2 cellular contexts compared by ENCODE assay signal in the genomic region with DNA sequence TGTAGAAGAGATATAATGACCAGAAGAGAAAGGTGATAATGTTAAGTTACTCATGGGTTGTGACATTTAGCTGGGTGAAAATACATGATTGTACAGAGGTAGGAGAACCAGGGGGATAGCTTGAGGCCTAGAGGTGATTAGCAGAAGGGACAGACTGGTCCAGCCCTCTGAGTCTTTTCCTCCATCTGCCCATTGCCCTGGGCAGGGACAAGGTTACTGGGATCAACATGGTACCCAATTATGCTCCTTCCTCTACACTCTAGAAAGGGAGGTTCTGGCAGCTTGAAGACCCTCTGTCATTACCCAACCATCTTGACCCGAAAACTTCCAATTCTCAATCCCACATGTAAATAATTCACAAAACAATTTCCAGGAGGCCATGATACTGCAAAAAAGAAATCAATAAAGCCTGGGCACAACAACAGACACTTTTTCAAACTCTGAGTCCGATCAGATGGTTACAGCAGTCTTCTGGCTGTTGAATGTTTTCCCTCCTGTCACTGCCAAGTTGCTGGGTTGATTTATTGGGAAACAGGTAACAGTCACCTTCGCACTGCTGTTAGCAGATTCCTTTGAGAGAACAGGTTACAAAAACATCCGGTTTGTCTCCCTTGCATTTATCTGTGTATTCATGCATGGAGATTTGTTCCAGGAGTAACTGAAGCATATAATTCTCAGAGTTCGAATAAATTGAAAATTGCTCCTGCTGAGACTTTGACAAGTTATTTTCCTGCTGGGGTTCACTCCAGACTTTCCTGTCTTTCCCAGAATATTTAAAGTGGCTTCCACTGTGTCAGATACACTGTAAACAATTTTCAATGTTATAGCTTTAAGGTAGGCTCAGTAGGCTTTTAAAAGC.
TF ChIP-seq lines count a peak whose summit lies in the region.

No MANE protein-coding gene starts in this region.

TF ChIP-seq in GM23338, 12 proteins besides CTCF, POLR2A, EP300 and RAD21 (continues in another document):
- TF ChIP-seq CREB1 (CRISPR knock-in tag; IDR thresholded peaks at IDR 0.05; ENCODE audit: low read depth), result no peak
- TF ChIP-seq STAT1 (IDR thresholded peaks at IDR 0.05; ENCODE audit: unreplicated experiment), result no peak
- no peak for TF ChIP-seq ZNF331 (CRISPR knock-in tag; IDR thresholded peaks at IDR 0.05; ENCODE audit: low read depth)
- no peak for TF ChIP-seq EZH2 (IDR thresholded peaks at IDR 0.05; ENCODE audit: low read depth, unreplicated experiment)
- no peak for TF ChIP-seq JUNB (IDR thresholded peaks at IDR 0.05; ENCODE audit: unreplicated experiment)
- no peak for TF ChIP-seq EZH2phosphoT487 (IDR thresholded peaks at IDR 0.05; ENCODE audit: unreplicated experiment)
- no peak for TF ChIP-seq NANOG (IDR thresholded peaks at IDR 0.05; ENCODE audit: borderline replicate concordance)
- TF ChIP-seq POLR2AphosphoS5 (IDR thresholded peaks at IDR 0.05; ENCODE audit: low read depth), result no peak
- TF ChIP-seq, protein P1, sequence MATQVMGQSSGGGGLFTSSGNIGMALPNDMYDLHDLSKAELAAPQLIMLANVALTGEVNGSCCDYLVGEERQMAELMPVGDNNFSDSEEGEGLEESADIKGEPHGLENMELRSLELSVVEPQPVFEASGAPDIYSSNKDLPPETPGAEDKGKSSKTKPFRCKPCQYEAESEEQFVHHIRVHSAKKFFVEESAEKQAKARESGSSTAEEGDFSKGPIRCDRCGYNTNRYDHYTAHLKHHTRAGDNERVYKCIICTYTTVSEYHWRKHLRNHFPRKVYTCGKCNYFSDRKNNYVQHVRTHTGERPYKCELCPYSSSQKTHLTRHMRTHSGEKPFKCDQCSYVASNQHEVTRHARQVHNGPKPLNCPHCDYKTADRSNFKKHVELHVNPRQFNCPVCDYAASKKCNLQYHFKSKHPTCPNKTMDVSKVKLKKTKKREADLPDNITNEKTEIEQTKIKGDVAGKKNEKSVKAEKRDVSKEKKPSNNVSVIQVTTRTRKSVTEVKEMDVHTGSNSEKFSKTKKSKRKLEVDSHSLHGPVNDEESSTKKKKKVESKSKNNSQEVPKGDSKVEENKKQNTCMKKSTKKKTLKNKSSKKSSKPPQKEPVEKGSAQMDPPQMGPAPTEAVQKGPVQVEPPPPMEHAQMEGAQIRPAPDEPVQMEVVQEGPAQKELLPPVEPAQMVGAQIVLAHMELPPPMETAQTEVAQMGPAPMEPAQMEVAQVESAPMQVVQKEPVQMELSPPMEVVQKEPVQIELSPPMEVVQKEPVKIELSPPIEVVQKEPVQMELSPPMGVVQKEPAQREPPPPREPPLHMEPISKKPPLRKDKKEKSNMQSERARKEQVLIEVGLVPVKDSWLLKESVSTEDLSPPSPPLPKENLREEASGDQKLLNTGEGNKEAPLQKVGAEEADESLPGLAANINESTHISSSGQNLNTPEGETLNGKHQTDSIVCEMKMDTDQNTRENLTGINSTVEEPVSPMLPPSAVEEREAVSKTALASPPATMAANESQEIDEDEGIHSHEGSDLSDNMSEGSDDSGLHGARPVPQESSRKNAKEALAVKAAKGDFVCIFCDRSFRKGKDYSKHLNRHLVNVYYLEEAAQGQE (IDR thresholded peaks at IDR 0.05; ENCODE audit: unreplicated experiment), result no peak
- TF ChIP-seq ETS1 (IDR thresholded peaks at IDR 0.05), result no peak
- TF ChIP-seq ZNF114 (CRISPR knock-in tag; IDR thresholded peaks at IDR 0.05), result no peak

TF ChIP-seq in H1, 55 proteins besides CTCF, POLR2A, EP300 and RAD21:
- TF ChIP-seq ATF2 (IDR thresholded peaks at IDR 0.05; ENCODE audit: low read length), result no peak
- no peak for TF ChIP-seq RFX5 (IDR thresholded peaks at IDR 0.05; ENCODE audit: borderline replicate concordance, low read depth, low read length)
- no peak for TF ChIP-seq PHF8 (conservative IDR thresholded peaks at IDR 0.05; ENCODE audit: low read depth, low read length)
- no peak for TF ChIP-seq RBBP5 (IDR thresholded peaks at IDR 0.05; ENCODE audit: borderline replicate concordance, low read depth, low read length)
- TF ChIP-seq SIN3A (conservative IDR thresholded peaks at IDR 0.05 in 1 of 2, IDR thresholded peaks at IDR 0.05 in 1 of 2; ENCODE audit: low read depth in 1 of 2, low read length in 2 of 2), result no peak
- no peak for TF ChIP-seq SAP30 (IDR thresholded peaks at IDR 0.05; ENCODE audit: insufficient read depth, insufficient replicate concordance, low read length)
- TF ChIP-seq KDM4A (IDR thresholded peaks at IDR 0.05; ENCODE audit: low read depth, low read length, severe bottlenecking), result no peak
